17 cellular contexts compared by ENCODE assay signal in genomic region chr13:113625965-113626661, GRCh38. TPM values are rescaled to one million over a fixed set of nuclear protein-coding genes. Genes with fewer than 3 reads are reported as not detected.
DNase-seq lines count a peak whose midpoint lies in the region; ATAC-seq and TF ChIP-seq lines count a peak whose summit lies in the region.
"Had no signal": no experiment of that assay in that cellular context is flagged by ENCODE, and none has a peak within 500 bp of the region (broad histone marks: within the 10 kb centered on the region; RNA-seq: fewer than 3 reads in every experiment).

No MANE protein-coding gene starts in this region.

- H3K4me1 Mint-ChIP-seq in activated naive CD4-positive, alpha-beta T cell treated with anti-CD3 and anti-CD28 coated beads, Interleukin-2, amount 10 ng/mL, durations not matched to agents 7 days and 5 days: peaks cover 2% of the 10 kb centered on the region
- peaks cover 6% of the 10 kb centered on the region for H3K4me1 Mint-ChIP-seq in activated naive CD4-positive, alpha-beta T cell treated with anti-CD3 and anti-CD28 coated beads for 36 hours (ENCODE audit: low read depth)

- WGBS in suprapubic skin: 88% methylated on average over 20 of the region's 20 CpGs

- H3K9me3 Mint-ChIP-seq in activated naive CD4-positive, alpha-beta T cell treated with anti-CD3 and anti-CD28 coated beads, Interleukin-2, amount 10 ng/mL, durations not matched to agents 7 days and 5 days: no peaks in the 10 kb centered on the region
- no peaks in the 10 kb centered on the region for H3K9me3 Mint-ChIP-seq in activated naive CD4-positive, alpha-beta T cell treated with anti-CD3 and anti-CD28 coated beads for 36 hours

- no peak overlapping the region for H3K4me3 ChIP-seq in adipocyte (ENCODE audit: low read length)
- no peak overlapping the region for H3K4me3 ChIP-seq in foreskin fibroblast (ENCODE audit: low read depth in 1 of 2, low read length in 2 of 2)
- H3K4me3 ChIP-seq in suprapubic skin: no peak overlapping the region
- no peak overlapping the region for H3K4me3 ChIP-seq in brain microvascular endothelial cell (ENCODE audit: low read depth, low read length)
- H3K4me3 ChIP-seq: GM12878, SJCRH30, transverse colon had no signal

- in situ Hi-C loops in brain microvascular endothelial cell (cut with HindIII; ENCODE audit: low pct_ligation_motif_present, low sequenced_read_pairs): no loop called here

- no peak for TF ChIP-seq POLR2A in suprapubic skin (IDR thresholded peaks at IDR 0.05)

- TF ChIP-seq EP300 in suprapubic skin (IDR thresholded peaks at IDR 0.05): no peak

- TF ChIP-seq CTCF in foreskin fibroblast (IDR thresholded peaks at IDR 0.05; ENCODE audit: low read depth, low read length) (no peak), suprapubic skin (IDR thresholded peaks at IDR 0.05) (no peak), brain microvascular endothelial cell (IDR thresholded peaks at IDR 0.05; ENCODE audit: low read depth, low read length, missing control alignments) (no peak)

- no peak overlapping the region for H3K4me3 Mint-ChIP-seq in activated naive CD4-positive, alpha-beta T cell treated with anti-CD3 and anti-CD28 coated beads, Interleukin-2, amount 10 ng/mL, durations not matched to agents 7 days and 5 days
- H3K4me3 Mint-ChIP-seq in activated naive CD4-positive, alpha-beta T cell treated with anti-CD3 and anti-CD28 coated beads for 36 hours: no peak overlapping the region

- H3K27me3 ChIP-seq in adipocyte (replicated peaks; ENCODE audit: control insufficient read depth, insufficient read depth, low read length): no peaks in the 10 kb centered on the region
- no peaks in the 10 kb centered on the region for H3K27me3 ChIP-seq in suprapubic skin
- no peaks in the 10 kb centered on the region for H3K27me3 ChIP-seq in brain microvascular endothelial cell (replicated peaks)
- H3K27me3 ChIP-seq: SJCRH30, transverse colon had no signal

- H3K4me1 ChIP-seq in adipocyte (ENCODE audit: control insufficient read depth, insufficient read depth, low read length) (no peaks in the 10 kb centered on the region), suprapubic skin (no peaks in the 10 kb centered on the region)
- H3K4me1 ChIP-seq: SJCRH30, transverse colon had no signal

- no peak for DNase-seq in activated naive CD4-positive, alpha-beta T cell treated with anti-CD3 and anti-CD28 coated beads, Interleukin-2, amount 10 ng/mL, durations not matched to agents 7 days and 5 days
- DNase-seq in activated naive CD4-positive, alpha-beta T cell treated with anti-CD3 and anti-CD28 coated beads for 36 hours: no peak
- peak; percentile 66 for DNase-seq in adipocyte (ENCODE audit: low read depth)
- peak; percentile 15 to 43 for DNase-seq in foreskin fibroblast
- peak; percentile 39 to 65 for DNase-seq in suprapubic skin (ENCODE audit: low spot score in 2 of 2)
- no peak for DNase-seq in NCI-H2171 treated with DMSO at 0.1 percent for 48 hours (lab: John Stamatoyannopoulos, UW)
- DNase-seq in brain microvascular endothelial cell: no peak
- DNase-seq: activated naive CD4-positive, alpha-beta T cell treated with anti-CD3 and anti-CD28 coated beads, Interleukin-2, amount 50 U/mL, for 16 hours; cortex of kidney; DMS 273 treated with DMSO at 0.1 percent for 48 hours; left colon; NCI-H1436 treated with DMSO at 0.1 percent for 48 hours; NCI-H526 treated with DMSO at 0.1 percent for 48 hours; SJCRH30; transverse colon had no signal

- H3K9me3 ChIP-seq in adipocyte (ENCODE audit: control insufficient read depth, low read length) (no peaks in the 10 kb centered on the region), suprapubic skin (no peaks in the 10 kb centered on the region)
- H3K9me3 ChIP-seq: SJCRH30, transverse colon had no signal

- H3K36me3 ChIP-seq in adipocyte (ENCODE audit: control insufficient read depth, insufficient read depth, low read length, severe bottlenecking): peaks cover 24% of the 10 kb centered on the region
- H3K36me3 ChIP-seq in suprapubic skin: peaks cover 32% of the 10 kb centered on the region
- peaks cover 19% of the 10 kb centered on the region for H3K36me3 ChIP-seq in brain microvascular endothelial cell (replicated peaks)

- peaks cover 52% of the 10 kb centered on the region for H3K36me3 Mint-ChIP-seq in activated naive CD4-positive, alpha-beta T cell treated with anti-CD3 and anti-CD28 coated beads, Interleukin-2, amount 10 ng/mL, durations not matched to agents 7 days and 5 days
- peaks cover 42% of the 10 kb centered on the region for H3K36me3 Mint-ChIP-seq in activated naive CD4-positive, alpha-beta T cell treated with anti-CD3 and anti-CD28 coated beads for 36 hours (ENCODE audit: low read depth)

- no peak for ATAC-seq in GM21526 (IDR thresholded peaks at IDR 0.05; ENCODE audit: low FRiP score, unreplicated experiment)
- ATAC-seq: GM12878, left colon had no signal

- no peaks in the 10 kb centered on the region for H3K27me3 Mint-ChIP-seq in activated naive CD4-positive, alpha-beta T cell treated with anti-CD3 and anti-CD28 coated beads, Interleukin-2, amount 10 ng/mL, durations not matched to agents 7 days and 5 days
- no peaks in the 10 kb centered on the region for H3K27me3 Mint-ChIP-seq in activated naive CD4-positive, alpha-beta T cell treated with anti-CD3 and anti-CD28 coated beads for 36 hours (ENCODE audit: low read depth)

- H3K9ac ChIP-seq in adipocyte (ENCODE audit: low read length): no peak overlapping the region

- peak overlapping the region; percentile 11 for H3K27ac Mint-ChIP-seq in activated naive CD4-positive, alpha-beta T cell treated with anti-CD3 and anti-CD28 coated beads, Interleukin-2, amount 10 ng/mL, durations not matched to agents 7 days and 5 days
- H3K27ac Mint-ChIP-seq in activated naive CD4-positive, alpha-beta T cell treated with anti-CD3 and anti-CD28 coated beads for 36 hours: no peak overlapping the region

- H3K27ac ChIP-seq in suprapubic skin (no peak overlapping the region), brain microvascular endothelial cell (no peak overlapping the region)
- H3K27ac ChIP-seq: SJCRH30, transverse colon had no signal

- CTCF ChIA-PET in activated naive CD4-positive, alpha-beta T cell treated with anti-CD3 and anti-CD28 coated beads, Interleukin-2, amount 10 ng/mL, durations not matched to agents 7 days and 5 days (lab: Charles Lee): no interaction called here
- CTCF ChIA-PET in activated naive CD4-positive, alpha-beta T cell treated with anti-CD3 and anti-CD28 coated beads for 36 hours (lab: Charles Lee): no interaction called here

- intact Hi-C loops in activated naive CD4-positive, alpha-beta T cell treated with anti-CD3 and anti-CD28 coated beads for 36 hours (cut with micrococcal nuclease): no loop called here

RNA-seq across cellular contexts. Expression of gene ATP4B, which starts 31.9 kb away (rescaled TPM):
- not detected for total RNA-seq in activated naive CD4-positive, alpha-beta T cell treated with anti-CD3 and anti-CD28 coated beads for 36 hours
- not detected for total RNA-seq in suprapubic skin
- total RNA-seq: GM12878, left colon, SJCRH30, transverse colon had no signal

RNA-seq across cellular contexts. Expression of gene GRK1, which starts 40.9 kb away (rescaled TPM):
- under 1 TPM in 1 of 2 experiments, not detected in 1; 0.10 TPM for total RNA-seq in activated naive CD4-positive, alpha-beta T cell treated with anti-CD3 and anti-CD28 coated beads for 36 hours
- not detected for total RNA-seq in suprapubic skin
- total RNA-seq: SJCRH30, transverse colon had no signal

RNA-seq across cellular contexts. Expression of gene TFDP1, which starts 41.6 kb away (rescaled TPM):
- total RNA-seq in activated naive CD4-positive, alpha-beta T cell treated with anti-CD3 and anti-CD28 coated beads for 36 hours: 100 to 1,000 TPM; 157 to 161 TPM
- 10 to 100 TPM; 47.5 to 63.3 (median 52.0) TPM for total RNA-seq in suprapubic skin

Comparison
In these comparisons a context has a peak if more than half of its experiments do, and no peak if none do; other contexts are left out.
1. DNase-seq: peak in adipocyte (single experiment), foreskin fibroblast (2 of 2) and suprapubic skin (2 of 2); none in activated naive CD4-positive, alpha-beta T cell treated with anti-CD3 and anti-CD28 coated beads, Interleukin-2, amount 10 ng/mL, durations not matched to agents 7 days and 5 days (single experiment), activated naive CD4-positive, alpha-beta T cell treated with anti-CD3 and anti-CD28 coated beads for 36 hours (single experiment), NCI-H2171 treated with DMSO at 0.1 percent for 48 hours (single experiment) and brain microvascular endothelial cell (single experiment).